ENCODE assay signal across 19 cellular contexts in the genomic region with DNA sequence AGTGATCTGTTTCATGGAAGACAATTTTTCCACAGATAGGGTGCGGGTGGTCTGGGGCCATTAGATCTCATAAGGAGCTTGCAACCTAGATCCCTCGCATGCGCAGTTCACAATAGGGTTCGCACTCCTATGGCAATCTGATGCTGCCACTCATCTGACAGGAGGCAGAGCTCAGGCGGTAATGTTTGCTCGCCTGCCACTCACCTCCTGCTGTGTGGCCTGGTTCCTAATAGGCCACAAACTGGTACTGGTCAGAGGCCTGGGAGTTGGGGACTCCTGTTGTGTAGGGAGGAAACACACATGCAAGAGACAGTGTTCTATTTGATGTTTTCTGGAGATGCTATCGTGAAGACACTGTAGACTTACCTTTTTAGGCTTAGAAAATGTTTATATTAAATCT.
"Had no signal": no experiment of that assay in that cellular context is flagged by ENCODE, and none has a peak within 500 bp of the region (broad histone marks: within the 10 kb centered on the region; RNA-seq: fewer than 3 reads in every experiment).

No MANE protein-coding gene starts in this region.

- H3K27ac Mint-ChIP-seq: activated CD8-positive, alpha-beta T cell treated with anti-CD3 and anti-CD28 coated beads, Interleukin-2, amount 10 ng/mL, durations not matched to agents 7 days and 5 days; activated naive CD4-positive, alpha-beta T cell treated with anti-CD3 and anti-CD28 coated beads, Interleukin-2, amount 50 U/mL, for 24 hours; immature natural killer cell; natural killer cell treated with Interleukin-12 subunit alpha and Interleukin-12 subunit beta and Interleukin-15 and Interleukin-18, amount 100 ng/mL, for 72 hours had no signal

- H3K27ac ChIP-seq: adrenal gland, cardiac muscle cell, esophagus squamous epithelium, psoas muscle, thoracic aorta, upper lobe of right lung had no signal

- H3K9me3 ChIP-seq: adrenal gland, esophagus squamous epithelium, psoas muscle, thoracic aorta, upper lobe of right lung had no signal

- ATAC-seq: activated CD8-positive, alpha-beta T cell treated with anti-CD3 and anti-CD28 coated beads, Interleukin-2, amount 10 ng/mL, durations not matched to agents 7 days and 5 days; natural killer cell treated with Interleukin-12 subunit alpha and Interleukin-12 subunit beta and Interleukin-15 and Interleukin-18, amount 100 ng/mL, for 72 hours; psoas muscle; sciatic nerve; upper lobe of right lung had no signal

- H3K27me3 Mint-ChIP-seq: activated naive CD4-positive, alpha-beta T cell treated with anti-CD3 and anti-CD28 coated beads, Interleukin-2, amount 50 U/mL, for 24 hours; natural killer cell treated with Interleukin-12 subunit alpha and Interleukin-12 subunit beta and Interleukin-15 and Interleukin-18, amount 100 ng/mL, for 72 hours had no signal

- H3K4me3 ChIP-seq: adrenal gland, cardiac muscle cell, esophagus squamous epithelium, psoas muscle, thoracic aorta, upper lobe of right lung had no signal

- H3K27me3 ChIP-seq: adrenal gland, cardiac muscle cell, esophagus squamous epithelium, upper lobe of right lung had no signal

- H3K4me3 Mint-ChIP-seq: activated CD8-positive, alpha-beta T cell treated with anti-CD3 and anti-CD28 coated beads, Interleukin-2, amount 10 ng/mL, durations not matched to agents 7 days and 5 days; activated naive CD4-positive, alpha-beta T cell treated with anti-CD3 and anti-CD28 coated beads, Interleukin-2, amount 50 U/mL, for 24 hours; immature natural killer cell; natural killer cell treated with Interleukin-12 subunit alpha and Interleukin-12 subunit beta and Interleukin-15 and Interleukin-18, amount 100 ng/mL, for 72 hours had no signal

- H3K4me1 ChIP-seq: esophagus squamous epithelium, psoas muscle, upper lobe of right lung had no signal

- H3K36me3 ChIP-seq: adrenal gland, cardiac muscle cell, thoracic aorta, upper lobe of right lung had no signal

- H3K9me3 Mint-ChIP-seq: activated naive CD4-positive, alpha-beta T cell treated with anti-CD3 and anti-CD28 coated beads, Interleukin-2, amount 50 U/mL, for 24 hours; immature natural killer cell; natural killer cell treated with Interleukin-12 subunit alpha and Interleukin-12 subunit beta and Interleukin-15 and Interleukin-18, amount 100 ng/mL, for 72 hours had no signal

- H3K4me1 Mint-ChIP-seq: activated naive CD4-positive, alpha-beta T cell treated with anti-CD3 and anti-CD28 coated beads, Interleukin-2, amount 50 U/mL, for 24 hours; immature natural killer cell had no signal

- H3K36me3 Mint-ChIP-seq: natural killer cell treated with Interleukin-12 subunit alpha and Interleukin-12 subunit beta and Interleukin-15 and Interleukin-18, amount 100 ng/mL, for 72 hours had no signal

- DNase-seq: activated CD4-positive, alpha-beta T cell treated with anti-CD3 and anti-CD28 coated beads for 1 hour; activated CD8-positive, alpha-beta memory T cell treated with anti-CD3 and anti-CD28 coated beads, Interleukin-2, amount 50 U/mL, for 4 hours; activated CD8-positive, alpha-beta T cell treated with anti-CD3 and anti-CD28 coated beads, Interleukin-2, amount 10 ng/mL, durations not matched to agents 7 days and 5 days; activated effector memory CD4-positive, alpha-beta T cell treated with anti-CD3 and anti-CD28 coated beads, Interleukin-2, amount 50 U/mL, for 16 hours; activated T-cell treated with anti-CD3 and anti-CD28 coated beads, Interleukin-2, amount 50 U/mL, for 48 hours; adrenal gland; cortex of kidney; effector CD4-positive, alpha-beta T cell; esophagus squamous epithelium; head of caudate nucleus; immature natural killer cell; mesendoderm; psoas muscle; upper lobe of right lung had no signal
